ENCODE assay signal across 2 cellular contexts in genomic region chr1:145901312-145902021, GRCh38.
TF ChIP-seq lines count a peak whose summit lies in the region.

No MANE protein-coding gene starts in this region.

TF ChIP-seq in A549, 52 proteins besides CTCF, POLR2A, EP300 and RAD21:
- TF ChIP-seq RCOR1 (IDR thresholded peaks at IDR 0.05; ENCODE audit: low read depth, low read length): no peak
- TF ChIP-seq, protein P1, sequence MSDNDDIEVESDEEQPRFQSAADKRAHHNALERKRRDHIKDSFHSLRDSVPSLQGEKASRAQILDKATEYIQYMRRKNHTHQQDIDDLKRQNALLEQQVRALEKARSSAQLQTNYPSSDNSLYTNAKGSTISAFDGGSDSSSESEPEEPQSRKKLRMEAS (IDR thresholded peaks at IDR 0.05): no peak
- TF ChIP-seq ESRRA (IDR thresholded peaks at IDR 0.05; ENCODE audit: borderline replicate concordance, low read length): no peak
- no peak for TF ChIP-seq MAZ (IDR thresholded peaks at IDR 0.05; ENCODE audit: borderline replicate concordance, low read depth, low read length)
- TF ChIP-seq CBX8 (IDR thresholded peaks at IDR 0.05): no peak

TF ChIP-seq in HCT116, 20 proteins besides CTCF, POLR2A, EP300 and RAD21:
- TF ChIP-seq SIN3A (IDR thresholded peaks at IDR 0.05; ENCODE audit: low read depth) (no peak), YY1 (IDR thresholded peaks at IDR 0.05; ENCODE audit: extremely low read depth, insufficient replicate concordance, low read depth, low read length) (no peak), ZFX (IDR thresholded peaks at IDR 0.05) (no peak), SP1 (IDR thresholded peaks at IDR 0.05; ENCODE audit: low read depth) (no peak), FOSL1 (IDR thresholded peaks at IDR 0.05; ENCODE audit: low read depth) (no peak), JUND (IDR thresholded peaks at IDR 0.05) (no peak), CEBPB (IDR thresholded peaks at IDR 0.05; ENCODE audit: low read depth) (no peak), ELF1 (IDR thresholded peaks at IDR 0.05; ENCODE audit: borderline replicate concordance, low read depth) (no peak)
